8 cellular contexts compared by ENCODE assay signal in genomic region chr3:111737712-111738097, GRCh38.
DNase-seq lines count a peak whose midpoint lies in the region; ATAC-seq, FAIRE-seq and TF ChIP-seq lines count a peak whose summit lies in the region.

No MANE protein-coding gene starts in this region.

- H3K27me3 ChIP-seq in GM12878 (replicated peaks in 1 of 2; ENCODE audit: control insufficient read depth in 2 of 2, insufficient read depth in 2 of 2, low read length in 1 of 2) = no peaks in the 10 kb centered on the region

- H3K9me3 ChIP-seq in GM12878 (replicated peaks; ENCODE audit: control insufficient read depth, insufficient read depth, low read length) = no peaks in the 10 kb centered on the region

- H4K20me1 ChIP-seq in GM12878 (ENCODE audit: control insufficient read depth, insufficient read depth) = no peaks in the 10 kb centered on the region

- H3K9ac ChIP-seq in GM12878 (ENCODE audit: control insufficient read depth, insufficient read depth, low read length) = no peak overlapping the region

- TF ChIP-seq CTCF in GM12878 (IDR thresholded peaks at IDR 0.05 in 2 of 3, conservative IDR thresholded peaks at IDR 0.05 in 1 of 3; ENCODE audit: control insufficient read depth in 2 of 3, extremely low read depth in 1 of 3, insufficient read depth in 1 of 3, low read depth in 3 of 3, low read length in 3 of 3) = no peak

- no peak for TF ChIP-seq EP300 in GM12878 (IDR thresholded peaks at IDR 0.05; ENCODE audit: borderline replicate concordance in 1 of 2, control insufficient read depth in 1 of 2, low read depth in 2 of 2, low read length in 2 of 2)

- WGBS in GM12878 (ENCODE audit: insufficient coverage, insufficient replicate concordance, low lambda C conversion rate, missing lambda C conversion rate) = 24% methylated on average over 3 of the region's 3 CpGs

- H2AFZ ChIP-seq in GM12878 (ENCODE audit: control insufficient read depth, low read depth, low read length) = no peak overlapping the region

- H3K4me2 ChIP-seq in GM12878 (ENCODE audit: control insufficient read depth, insufficient read depth) = no peak overlapping the region

- TF ChIP-seq RAD21 in GM12878 (IDR thresholded peaks at IDR 0.05; ENCODE audit: insufficient read depth, low read depth, low read length) = no peak

- intact Hi-C loops in GM12878 (cut with micrococcal nuclease; ENCODE audit: unreplicated experiment) = no loop called here

- no peak overlapping the region for H3K27ac ChIP-seq in GM12878 (ENCODE audit: control insufficient read depth, insufficient read depth)

- CTCF ChIA-PET in GM12878 (lab: Yijun Ruan, JAX) = interaction anchor here (1.0 to 1.8 kb wide), 4 partner anchors 20 to 276 kb away, joined by 3 to 9 read pairs (median 5); no protein-coding TSS in a partner anchor

- RAD21 ChIA-PET in GM12878 (lab: Charles Lee; ENCODE audit: unreplicated experiment) = interaction anchor here (1.2 kb wide), 2 partner anchors 24 to 27 kb away, joined by 3 to 8 read pairs; no protein-coding TSS in a partner anchor

- H3K79me2 ChIP-seq in GM12878 (ENCODE audit: control insufficient read depth, insufficient read depth, low read length) = no peaks in the 10 kb centered on the region

- SMC1A ChIA-PET in GM12878 (lab: Charles Lee; ENCODE audit: uncharacterized antibody, unreplicated experiment) = interaction anchor here (0.6 to 1.9 kb wide), 4 partner anchors 13 to 541 kb away, joined by 3 to 6 read pairs (median 4); no protein-coding TSS in a partner anchor

- POLR2A ChIA-PET in GM12878 (lab: Charles Lee) = interaction anchor here (0.8 kb wide), 1 partner anchor 23 kb away, joined by 3 read pairs; no protein-coding TSS in a partner anchor

- no peak overlapping the region for H3K4me3 ChIP-seq in GM12878

- DNase-seq in ELR (ENCODE audit: low read depth) (peak; percentile 82), GM12878 (ENCODE audit: low read depth, low spot score) (no peak), non-pigmented ciliary epithelial cell (ENCODE audit: low read depth) (peak; percentile 98), COLO668 (lab: John Stamatoyannopoulos, UW; ENCODE audit: unreplicated experiment) (no peak), NCI-H1694 (lab: John Stamatoyannopoulos, UW) (no peak)
- no peak for DNase-seq in stimulated activated CD4-positive, alpha-beta T cell treated with anti-CD3 and anti-CD28 coated beads, Interleukin-1b, Interleukin-23, amount 100 ng/mL, for 48 hours

- TF ChIP-seq POLR2A in GM12878 (IDR thresholded peaks at IDR 0.05; ENCODE audit: low read depth, low read length) = no peak

- H3K4me1 ChIP-seq in GM12878 (ENCODE audit: control insufficient read depth, insufficient read depth, low read length) = no peaks in the 10 kb centered on the region; the same call in 1 of the 2 replicates

- no TSS peak for BruUV-seq in GM12878 (replicated peaks; lab: Mats Ljungman, UMichigan)

- no peak for FAIRE-seq in GM12878 (lab: Jason Lieb, UNC)

- in situ Hi-C loops in GM12878 (cut with MboI) = no loop called here

- no peaks in the 10 kb centered on the region for H3K36me3 ChIP-seq in GM12878 (ENCODE audit: control insufficient read depth in 2 of 2, insufficient read depth in 2 of 2, low read length in 1 of 2)

- ATAC-seq in HG02943 (IDR thresholded peaks at IDR 0.05; ENCODE audit: low read depth, unreplicated experiment) = peak; percentile 81
- ATAC-seq in GM12878 = peak; percentile 73
- no peak for ATAC-seq in GM21447 (IDR thresholded peaks at IDR 0.05; ENCODE audit: unreplicated experiment)

TF ChIP-seq in GM12878, 131 proteins besides CTCF, POLR2A, EP300 and RAD21:
- TF ChIP-seq TCF7 (IDR thresholded peaks at IDR 0.05; ENCODE audit: borderline replicate concordance) (no peak), RUNX3 (IDR thresholded peaks at IDR 0.05; ENCODE audit: low read length) (peak; percentile 72)

Comparison
In these comparisons a context has a peak if more than half of its experiments do, and no peak if none do; other contexts are left out.
1. DNase-seq: peak in ELR (single experiment) and non-pigmented ciliary epithelial cell (single experiment); none in GM12878 (single experiment), stimulated activated CD4-positive, alpha-beta T cell treated with anti-CD3 and anti-CD28 coated beads, Interleukin-1b, Interleukin-23, amount 100 ng/mL, for 48 hours (single experiment), COLO668 (single experiment) and NCI-H1694 (single experiment).